In the genomic region with DNA sequence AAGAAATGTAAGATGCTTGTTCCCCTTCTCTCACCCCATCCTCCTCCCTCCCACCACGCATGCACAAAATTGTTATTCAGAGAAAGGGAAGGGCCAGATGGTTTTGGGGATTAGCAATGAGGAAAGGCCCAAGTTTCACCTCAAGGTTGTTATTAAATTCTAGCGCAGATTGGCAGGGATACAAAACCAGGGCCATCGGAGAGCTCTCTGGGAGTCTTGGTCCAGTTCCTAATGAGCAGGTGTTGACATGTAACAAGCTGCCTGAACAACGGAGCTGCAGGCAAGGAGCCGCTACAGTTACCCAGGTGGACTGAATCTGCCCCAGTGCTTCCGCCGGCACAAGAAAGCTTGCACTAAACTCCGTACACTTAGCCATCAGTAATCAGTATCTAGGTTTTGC, we compare ENCODE assay signal across 17 cellular contexts. TPM values are rescaled to one million over a fixed set of nuclear protein-coding genes. Genes with fewer than 3 reads are reported as not detected.
A peak's percentile ranks its signal among the peaks of the same experiment; 100 is the strongest.
DNase-seq lines count a peak whose midpoint lies in the region; ATAC-seq, FAIRE-seq and TF ChIP-seq lines count a peak whose summit lies in the region.
"Had no signal": no experiment of that assay in that cellular context is flagged by ENCODE, and none has a peak within 500 bp of the region (broad histone marks: within the 10 kb centered on the region; RNA-seq: fewer than 3 reads in every experiment).

No MANE protein-coding gene starts in this region.

- FAIRE-seq in urothelium cell line (lab: Jason Lieb, UNC) = no peak

- in situ Hi-C loops in G401 (cut with HindIII; ENCODE audit: low sequenced_read_pairs) = no loop called here

- DNase-seq in G401 (ENCODE audit: low spot score) (peak; percentile 99), NCI-H1694 treated with DMSO at 0.1 percent for 48 hours (lab: John Stamatoyannopoulos, UW) (peak; percentile 45), RWPE1 (ENCODE audit: low spot score) (peak; percentile 7), left kidney (ENCODE audit: low read depth, low spot score) (peak; percentile 5), urothelium cell line (ENCODE audit: low spot score) (no peak), aorta (no peak)
- no peak for DNase-seq in CD8-positive, alpha-beta T cell
- DNase-seq: activated CD4-positive, alpha-beta T cell treated with anti-CD3 and anti-CD28 coated beads for 4 hours; DMS79; mucosa of descending colon; NCI-H2107; spleen; stimulated activated CD4-positive, alpha-beta T cell treated with anti-CD3 and anti-CD28 coated beads, Interleukin-4, amount 100 ng/mL, for 4 hours had no signal

- H3K27me3 ChIP-seq in aorta (ENCODE audit: control insufficient read depth in 1 of 2, insufficient read depth in 2 of 2, low read length in 1 of 2) = no peaks in the 10 kb centered on the region
- H3K27me3 ChIP-seq in CD8-positive, alpha-beta T cell (ENCODE audit: insufficient read depth, low read length) = no peaks in the 10 kb centered on the region
- H3K27me3 ChIP-seq: adrenal gland, esophagus muscularis mucosa, neural progenitor cell, spleen had no signal

- intact Hi-C loops in aorta (cut with DNase I) = no loop called here
- intact Hi-C loops in CD8-positive, alpha-beta T cell (cut with DNase I, micrococcal nuclease) = no loop called here

- WGBS in aorta, 2 donors = 87% methylated on average over 8 of the region's 8 CpGs

- no peak for TF ChIP-seq CTCF in RWPE1 (conservative IDR thresholded peaks at IDR 0.05; ENCODE audit: low read depth)
- TF ChIP-seq CTCF in CD8-positive, alpha-beta T cell (IDR thresholded peaks at IDR 0.05) = no peak

- H3K4me1 ChIP-seq in aorta (ENCODE audit: control insufficient read depth in 1 of 2, insufficient read depth in 2 of 2, low read length in 2 of 2) = no peaks in the 10 kb centered on the region
- H3K4me1 ChIP-seq in CD8-positive, alpha-beta T cell (ENCODE audit: insufficient read depth, low read length) = no peaks in the 10 kb centered on the region
- H3K4me1 ChIP-seq: adrenal gland, neural progenitor cell had no signal

- no peak overlapping the region for H3K4me3 ChIP-seq in aorta (ENCODE audit: low read length in 2 of 2)
- no peak overlapping the region for H3K4me3 ChIP-seq in CD8-positive, alpha-beta T cell (ENCODE audit: low read depth, low read length)
- H3K4me3 ChIP-seq: adrenal gland, mucosa of descending colon, neural progenitor cell, spleen had no signal

- H3K4me1 Mint-ChIP-seq in CD8-positive, alpha-beta T cell (ENCODE audit: low read depth) = peaks cover 5% of the 10 kb centered on the region

- H3K27ac Mint-ChIP-seq in CD8-positive, alpha-beta T cell = no peak overlapping the region
- H3K27ac Mint-ChIP-seq: neural progenitor cell had no signal

- no peaks in the 10 kb centered on the region for H3K36me3 ChIP-seq in aorta (ENCODE audit: control insufficient read depth in 1 of 2, insufficient read depth in 2 of 2, low read length in 1 of 2)
- no peaks in the 10 kb centered on the region for H3K36me3 ChIP-seq in CD8-positive, alpha-beta T cell (ENCODE audit: insufficient read depth, low read length)
- H3K36me3 ChIP-seq: adrenal gland, esophagus muscularis mucosa, neural progenitor cell, spleen had no signal

- ATAC-seq in aorta (ENCODE audit: low FRiP score) = no peak
- no peak for ATAC-seq in CD8-positive, alpha-beta T cell
- ATAC-seq: left lobe of liver, mucosa of descending colon had no signal

- H3K36me3 Mint-ChIP-seq in CD8-positive, alpha-beta T cell = no peaks in the 10 kb centered on the region
- H3K36me3 Mint-ChIP-seq: neural progenitor cell had no signal

- POLR2A ChIA-PET in RWPE1 (lab: Yijun Ruan, JAX; ENCODE audit: low non-redundant PET) = no interaction called here
- POLR2A ChIA-PET in CD8-positive, alpha-beta T cell (lab: Charles Lee) = no interaction called here

- H3K27me3 Mint-ChIP-seq in CD8-positive, alpha-beta T cell (ENCODE audit: low read depth) = no peaks in the 10 kb centered on the region

- peaks cover 3% of the 10 kb centered on the region for H3K9me3 Mint-ChIP-seq in CD8-positive, alpha-beta T cell
- H3K9me3 Mint-ChIP-seq: neural progenitor cell had no signal

- CTCF ChIA-PET in RWPE1 (lab: Yijun Ruan, JAX) = interaction anchor here (0.6 kb wide), 1 partner anchor 368 kb away, joined by 3 read pairs; no protein-coding TSS in a partner anchor
- CTCF ChIA-PET in CD8-positive, alpha-beta T cell (lab: Charles Lee) = no interaction called here

- no peak overlapping the region for H3K4me3 Mint-ChIP-seq in CD8-positive, alpha-beta T cell
- H3K4me3 Mint-ChIP-seq: neural progenitor cell had no signal

- H3K9me3 ChIP-seq in aorta (ENCODE audit: control insufficient read depth, low read length) = no peaks in the 10 kb centered on the region
- H3K9me3 ChIP-seq in CD8-positive, alpha-beta T cell (ENCODE audit: low read length) = no peaks in the 10 kb centered on the region
- H3K9me3 ChIP-seq: adrenal gland, mucosa of descending colon had no signal

- peak overlapping the region; percentile 55 for H3K27ac ChIP-seq in RWPE1
- H3K27ac ChIP-seq in aorta (ENCODE audit: low read depth in 1 of 2, low read length in 2 of 2) = no peak overlapping the region
- no peak overlapping the region for H3K27ac ChIP-seq in CD8-positive, alpha-beta T cell (ENCODE audit: low read depth, low read length)
- H3K27ac ChIP-seq: adrenal gland, esophagus muscularis mucosa, neural progenitor cell, spleen had no signal

RNA-seq across cellular contexts. Expression of a gene that starts 9.7 kb away (rescaled TPM):
- total RNA-seq in G401 (2014; rRNA removed; shearing (Covaris generic)) = 1.4 and 9.6 TPM in 2 replicates
- 10 to 100 TPM; 17.0 to 24.3 TPM for total RNA-seq in aorta
- 10 to 100 TPM; 16.5 to 38.2 TPM for polyA plus RNA-seq in aorta
- 10 to 100 TPM in 1 of 2 experiments, 1 to 10 TPM in 1; 9.0 to 11.6 TPM for total RNA-seq in CD8-positive, alpha-beta T cell

Comparison
In these comparisons a context has a peak if more than half of its experiments do, and no peak if none do; other contexts are left out.
1. DNase-seq: peak in G401 (single experiment), NCI-H1694 treated with DMSO at 0.1 percent for 48 hours (single experiment), RWPE1 (single experiment) and left kidney (single experiment); none in urothelium cell line (single experiment), aorta (0 of 2) and CD8-positive, alpha-beta T cell (0 of 7).